Comparison of ENCODE assay signal across 8 cellular contexts in genomic region chr3:194306771-194307640, GRCh38. TPM values are rescaled to one million over a fixed set of nuclear protein-coding genes. Genes with fewer than 3 reads are reported as not detected.
DNase-seq lines count a peak whose midpoint lies in the region; ATAC-seq, FAIRE-seq and TF ChIP-seq lines count a peak whose summit lies in the region.

No MANE protein-coding gene starts in this region.

- no peak for TF ChIP-seq POLR2A in HepG2 (IDR thresholded peaks at IDR 0.05; ENCODE audit: insufficient read depth in 1 of 2, low read depth in 2 of 2, low read length in 2 of 2)

- intact Hi-C loops in PC-3 (cut with micrococcal nuclease) (no loop called here), HepG2 (cut with micrococcal nuclease; ENCODE audit: unreplicated experiment) (no loop called here)

- in situ Hi-C loops in HepG2 (cut with HindIII; ENCODE audit: extremely low pct_ligation_motif_present, low pct_unique_long_range_greater_than_20kb) = loop anchor here (25.0 kb wide), 1 partner anchor 645 kb away; no protein-coding TSS in a partner anchor

- no TSS peak for BruUV-seq in PC-3 (replicated peaks; lab: Mats Ljungman, UMichigan)
- BruUV-seq in HepG2 (replicated peaks; lab: Mats Ljungman, UMichigan) = no TSS peak

- H3K4me3 ChIP-seq in Karpas-422 (ENCODE audit: low read length) (peak overlapping the region; percentile 47; the same call in 1 of the 2 replicates), PC-3 (ENCODE audit: low read length) (no peak overlapping the region), HepG2 (replicated peaks in 1 of 3; ENCODE audit: insufficient read depth in 1 of 3, low read depth in 2 of 3, low read length in 3 of 3) (no peak overlapping the region)

- WGBS in HepG2 (ENCODE audit: low lambda C conversion rate) = 45% methylated on average over 11 of the region's 13 CpGs

- CTCF ChIA-PET in PC-3 (lab: Charles Lee) = interaction anchor here (0.6 kb wide), 1 partner anchor 618 kb away, joined by 3 read pairs; no protein-coding TSS in a partner anchor
- CTCF ChIA-PET in HepG2 (lab: Yijun Ruan, JAX; ENCODE audit: low intra/inter-chr PET ratio, low total read pairs) = no interaction called here

- DNase-seq in Karpas-422 (peak; percentile 83), left kidney (ENCODE audit: low read depth, low spot score) (peak; percentile 41), PC-3 (no peak), HepG2 (ENCODE audit: low spot score) (no peak), H4 (ENCODE audit: low spot score) (no peak), NCI-H2107 (lab: John Stamatoyannopoulos, UW) (no peak)

- H3K79me2 ChIP-seq in Karpas-422 (ENCODE audit: low read length) = no peaks in the 10 kb centered on the region
- H3K79me2 ChIP-seq in PC-3 (ENCODE audit: low read length) = no peaks in the 10 kb centered on the region
- H3K79me2 ChIP-seq in HepG2 (ENCODE audit: insufficient read depth, low read length) = no peaks in the 10 kb centered on the region

- no peak for TF ChIP-seq RAD21 in HepG2 (CRISPR knock-in tag; IDR thresholded peaks at IDR 0.05)

- H3K4me2 ChIP-seq in Karpas-422 (ENCODE audit: low read depth, low read length, poor library complexity, severe bottlenecking) (peak overlapping the region; percentile 65), PC-3 (ENCODE audit: low read length) (no peak overlapping the region), HepG2 (ENCODE audit: low read depth, low read length) (no peak overlapping the region)

- no peaks in the 10 kb centered on the region for H3K9me3 ChIP-seq in Karpas-422 (ENCODE audit: low read length)
- no peaks in the 10 kb centered on the region for H3K9me3 ChIP-seq in PC-3 (ENCODE audit: low read length)
- H3K9me3 ChIP-seq in HepG2 (ENCODE audit: low read length) = no peaks in the 10 kb centered on the region

- H3K4me1 ChIP-seq in Karpas-422 (ENCODE audit: low read length) (peaks cover 35% of the 10 kb centered on the region), PC-3 (ENCODE audit: insufficient read depth, low read length) (no peaks in the 10 kb centered on the region), HepG2 (ENCODE audit: insufficient read depth, low read length) (peaks cover 12% of the 10 kb centered on the region)

- H2AFZ ChIP-seq in Karpas-422 (ENCODE audit: low read length) (no peak overlapping the region), PC-3 (ENCODE audit: low read length) (no peak overlapping the region), HepG2 (ENCODE audit: low read length) (no peak overlapping the region)

- no peaks in the 10 kb centered on the region for H3K27me3 ChIP-seq in Karpas-422 (ENCODE audit: low read length)
- no peaks in the 10 kb centered on the region for H3K27me3 ChIP-seq in PC-3 (ENCODE audit: low read length)
- H3K27me3 ChIP-seq in HepG2 (ENCODE audit: control insufficient read depth in 1 of 2, insufficient read depth in 2 of 2, low read length in 2 of 2) = peaks cover 8 to 59% of the 10 kb centered on the region in 2 experiments; a peak in 3 of 5 replicates

- TF ChIP-seq EP300 in HepG2 (IDR thresholded peaks at IDR 0.05; ENCODE audit: low read depth in 2 of 2, low read length in 2 of 2) (no peak), HepG2 (CRISPR knock-in tag; IDR thresholded peaks at IDR 0.05; ENCODE audit: borderline replicate concordance) (no peak)

- H3K9ac ChIP-seq in Karpas-422 (ENCODE audit: low read length) (0 out of 2 replicates have a peak overlapping the region, but pooled peaks have one; percentile 16), PC-3 (ENCODE audit: low read length) (no peak overlapping the region), HepG2 (ENCODE audit: insufficient read depth, low read depth, low read length) (no peak overlapping the region)

- POLR2A ChIA-PET in PC-3 (lab: Charles Lee; ENCODE audit: unreplicated experiment) = no interaction called here
- POLR2A ChIA-PET in HepG2 (lab: Yijun Ruan, JAX) = no interaction called here

- H3K36me3 ChIP-seq in Karpas-422 (ENCODE audit: insufficient read depth, low read length) (no peaks in the 10 kb centered on the region), PC-3 (ENCODE audit: low read depth, low read length) (no peaks in the 10 kb centered on the region), HepG2 (replicated peaks in 1 of 2; ENCODE audit: control insufficient read depth in 1 of 2, insufficient read depth in 2 of 2, low read length in 2 of 2) (no peaks in the 10 kb centered on the region)

- no peaks in the 10 kb centered on the region for H3F3A ChIP-seq in PC-3 (ENCODE audit: low read length, unreplicated experiment)

- FAIRE-seq in HepG2 (lab: Jason Lieb, UNC) = no peak

- H3K9me2 ChIP-seq in Karpas-422 (replicated peaks; ENCODE audit: insufficient read depth, low read length) (no peaks in the 10 kb centered on the region), PC-3 (replicated peaks; ENCODE audit: low read length) (no peaks in the 10 kb centered on the region)

- H3K27ac ChIP-seq in Karpas-422 (ENCODE audit: low read length) = 0 out of 2 replicates have a peak overlapping the region, but pooled peaks have one; percentile 25
- no peak overlapping the region for H3K27ac ChIP-seq in PC-3 (ENCODE audit: low read length)
- H3K27ac ChIP-seq in HepG2 (ENCODE audit: extremely low read length, insufficient read depth, low read length) = no peak overlapping the region

- ATAC-seq in GM18511 (IDR thresholded peaks at IDR 0.05; ENCODE audit: unreplicated experiment) = peak; percentile 66
- peak; percentile 50 for ATAC-seq in GM21786 (IDR thresholded peaks at IDR 0.05; ENCODE audit: unreplicated experiment)
- no peak for ATAC-seq in PC-3
- ATAC-seq in HepG2 = no peak

- TF ChIP-seq CTCF in PC-3 (conservative IDR thresholded peaks at IDR 0.05; ENCODE audit: low read depth, low read length) = no peak
- no peak for TF ChIP-seq CTCF in HepG2 (CRISPR knock-in tag; IDR thresholded peaks at IDR 0.05)

- peaks cover 10% of the 10 kb centered on the region; the same call in 1 of the 2 replicates for H4K20me1 ChIP-seq in Karpas-422 (ENCODE audit: insufficient read depth, low read depth, low read length)
- H4K20me1 ChIP-seq in PC-3 (ENCODE audit: low read length) = no peaks in the 10 kb centered on the region
- H4K20me1 ChIP-seq in HepG2 (ENCODE audit: insufficient read depth, low read length) = no peaks in the 10 kb centered on the region

TF ChIP-seq in HepG2, 621 proteins besides CTCF, POLR2A, EP300 and RAD21:
- TF ChIP-seq TBX3 (IDR thresholded peaks at IDR 0.05; ENCODE audit: borderline replicate concordance) = no peak
- no peak for TF ChIP-seq NR1H2 (CRISPR knock-in tag; IDR thresholded peaks at IDR 0.05; ENCODE audit: borderline replicate concordance, low read depth)
- TF ChIP-seq ZNF776 (CRISPR knock-in tag; IDR thresholded peaks at IDR 0.05) = no peak
- TF ChIP-seq SALL1 (CRISPR knock-in tag; IDR thresholded peaks at IDR 0.05) = no peak

RNA-seq across cellular contexts. Expression of gene CPN2, which starts 44.1 kb away (rescaled TPM):
- total RNA-seq in Karpas-422 (2014; rRNA removed; shearing (Covaris generic); ENCODE audit: low replicate concordance) = not detected in 2 replicates
- total RNA-seq in PC-3 (2014; rRNA removed) (0.07 TPM in 1 of 2 replicates, not detected in the other), HepG2 (2016; rRNA removed; fragmentation: Illumina TruSeq; extraction: Trizol) (16.3 and 27.7 TPM in 2 replicates)
- 4.8 and 4.9 TPM in 2 replicates for total RNA-seq in HepG2 (2016; cell fraction: cytosol; rRNA removed; fragmentation: Illumina TruSeq; extraction: Trizol; ENCODE audit: low read depth)
- 11.8 and 26.8 TPM in 2 replicates for total RNA-seq in HepG2 (2016; cell fraction: insoluble cytoplasmic fraction; rRNA removed; fragmentation: Illumina TruSeq; extraction: Trizol)
- total RNA-seq in HepG2 (2016; cell fraction: membrane; rRNA removed; fragmentation: Illumina TruSeq; extraction: Trizol) = 14.4 and 15.6 TPM in 2 replicates
- 34.1 and 42.6 TPM in 2 replicates for total RNA-seq in HepG2 (2016; cell fraction: nucleus; rRNA removed; fragmentation: Illumina TruSeq; extraction: Trizol)
- polyA plus RNA-seq in HepG2 (2011; rRNA removed) = 26.7 and 29.3 TPM in 2 replicates
- 12.6 and 16.6 TPM in 2 replicates for polyA plus RNA-seq in HepG2 (2011; cell fraction: cytosol; rRNA removed)
- 18.2 and 18.5 TPM in 2 replicates for polyA plus RNA-seq in HepG2 (2011; cell fraction: nucleus; rRNA removed)
- 19.0 and 20.2 TPM in 2 replicates for polyA plus RNA-seq in HepG2 (2012)
- polyA plus RNA-seq in HepG2 (2016; cell fraction: cytosol; fragmentation: Illumina TruSeq; extraction: Trizol; ENCODE audit: low read depth) = 8.8 and 9.3 TPM in 2 replicates
- 27.5 and 38.0 TPM in 2 replicates for polyA plus RNA-seq in HepG2 (2016; cell fraction: insoluble cytoplasmic fraction; fragmentation: Illumina TruSeq; extraction: Trizol; ENCODE audit: low read depth)
- 18.2 and 23.6 TPM in 2 replicates for polyA plus RNA-seq in HepG2 (2016; cell fraction: membrane; fragmentation: Illumina TruSeq; extraction: Trizol; ENCODE audit: low read depth)
- polyA plus RNA-seq in HepG2 (2016; cell fraction: nucleus; fragmentation: Illumina TruSeq; extraction: Trizol; ENCODE audit: insufficient read depth, low read depth) = 100 and 101 TPM in 2 replicates
- polyA minus RNA-seq in HepG2 (2011; rRNA and poly(A)+ RNA removed; ENCODE audit: low replicate concordance) = 66.5 TPM in 1 of 2 replicates, not detected in the other
- 19.2 and 22.2 TPM in 2 replicates for polyA minus RNA-seq in HepG2 (2011; cell fraction: cytosol; rRNA and poly(A)+ RNA removed)
- polyA minus RNA-seq in HepG2 (2011; cell fraction: nucleus; rRNA and poly(A)+ RNA removed) = 6.3 and 7.8 TPM in 2 replicates
- total RNA-seq in H4 (2014; rRNA removed; shearing (Covaris generic)) = not detected in 2 replicates

Comparison
In these comparisons a context has a peak if more than half of its experiments do, and no peak if none do; other contexts are left out.
1. ATAC-seq: peak in GM18511 (single experiment) and GM21786 (single experiment); none in PC-3 (single experiment) and HepG2 (single experiment).
2. DNase-seq: peak in Karpas-422 (single experiment) and left kidney (single experiment); none in PC-3 (single experiment), HepG2 (single experiment), H4 (single experiment) and NCI-H2107 (single experiment).